ENCODE assay signal across 8 cellular contexts in genomic region chr3:127547761-127548605, GRCh38. TPM values are rescaled to one million over a fixed set of nuclear protein-coding genes. Genes with fewer than 3 reads are reported as not detected.
A peak's percentile ranks its signal among the peaks of the same experiment; 100 is the strongest.
DNase-seq lines count a peak whose midpoint lies in the region; ATAC-seq and TF ChIP-seq lines count a peak whose summit lies in the region.

No MANE protein-coding gene starts in this region.

- peak overlapping the region; percentile 2 for H3K4me3 ChIP-seq in endocrine pancreas (ENCODE audit: control insufficient read depth, insufficient read depth, low read length)

- no peaks in the 10 kb centered on the region for H3K36me3 Mint-ChIP-seq in mesothelial cell of epicardium

- no peaks in the 10 kb centered on the region for H3K9me3 ChIP-seq in endocrine pancreas (ENCODE audit: control insufficient read depth, low read length)

- TF ChIP-seq CTCF in GM10266 (IDR thresholded peaks at IDR 0.05; ENCODE audit: control insufficient read depth, insufficient read depth, low read depth, missing control alignments), result peak; percentile 90
- TF ChIP-seq CTCF in mesothelial cell of epicardium (IDR thresholded peaks at IDR 0.05; ENCODE audit: unreplicated experiment), result peak; percentile 74

- H3K4me3 Mint-ChIP-seq in mesothelial cell of epicardium, result peak overlapping the region; percentile 67

- no peak overlapping the region for H3K9ac ChIP-seq in endocrine pancreas (ENCODE audit: control insufficient read depth, insufficient read depth, low read length)

- H3K4me1 Mint-ChIP-seq in mesothelial cell of epicardium, result peaks cover 19% of the 10 kb centered on the region

- DNase-seq in GM10266 (ENCODE audit: extremely low spot score) (peak; percentile 84), NCI-H82 (lab: John Stamatoyannopoulos, UW) (peak; percentile 90), mesothelial cell of epicardium (ENCODE audit: low spot score in 2 of 2, unreplicated experiment in 2 of 2) (peak; percentile 67 to 83)
- peak; percentile 28 for DNase-seq in activated CD8-positive, alpha-beta memory T cell treated with anti-CD3 and anti-CD28 coated beads, Interleukin-2, amount 50 U/mL, for 1 hour (ENCODE audit: extremely low read depth)
- peak; percentile 47 to 50 for DNase-seq in stimulated activated CD8-positive, alpha-beta memory T cell treated with anti-CD3 and anti-CD28 coated beads, Interleukin-15, amount 100 ng/mL, for 4 hours (ENCODE audit: low read depth in 2 of 2)

- H3K27ac Mint-ChIP-seq in mesothelial cell of epicardium, result no peak overlapping the region

- no peaks in the 10 kb centered on the region for H3K9me3 Mint-ChIP-seq in mesothelial cell of epicardium

- H3K27me3 Mint-ChIP-seq in mesothelial cell of epicardium (ENCODE audit: low read depth), result peaks cover 3% of the 10 kb centered on the region

- H3K4me1 ChIP-seq in endocrine pancreas (ENCODE audit: control insufficient read depth, insufficient read depth, low read length), result no peaks in the 10 kb centered on the region

- H3K36me3 ChIP-seq in endocrine pancreas (ENCODE audit: control insufficient read depth, insufficient read depth, low read length), result no peaks in the 10 kb centered on the region

- ATAC-seq in HG03280 (IDR thresholded peaks at IDR 0.05; ENCODE audit: unreplicated experiment), result peak; percentile 68
- ATAC-seq in HG03135 (IDR thresholded peaks at IDR 0.05; ENCODE audit: unreplicated experiment), result no peak

- no peaks in the 10 kb centered on the region for H3K27me3 ChIP-seq in endocrine pancreas (ENCODE audit: control insufficient read depth, insufficient read depth, low read length)

RNA-seq across cellular contexts. Expression of gene TPRA1, which starts 42.5 kb away (rescaled TPM):
- 37.2 to 39.0 TPM (median 37.2 TPM) in 3 replicates for total RNA-seq in mesothelial cell of epicardium

RNA-seq across cellular contexts. Expression of gene MCM2, which starts 50.2 kb away (rescaled TPM):
- total RNA-seq in mesothelial cell of epicardium, result 55.2 to 59.1 TPM (median 58.7 TPM) in 3 replicates

Comparison
In these comparisons a context has a peak if more than half of its experiments do, and no peak if none do; other contexts are left out.
1. DNase-seq: peak in every context shown above with its lines; median percentile 90 in NCI-H82; 84 in GM10266; 75 in mesothelial cell of epicardium; 48 in stimulated activated CD8-positive, alpha-beta memory T cell treated with anti-CD3 and anti-CD28 coated beads, Interleukin-15, amount 100 ng/mL, for 4 hours; 28 in activated CD8-positive, alpha-beta memory T cell treated with anti-CD3 and anti-CD28 coated beads, Interleukin-2, amount 50 U/mL, for 1 hour.